In the genomic region with DNA sequence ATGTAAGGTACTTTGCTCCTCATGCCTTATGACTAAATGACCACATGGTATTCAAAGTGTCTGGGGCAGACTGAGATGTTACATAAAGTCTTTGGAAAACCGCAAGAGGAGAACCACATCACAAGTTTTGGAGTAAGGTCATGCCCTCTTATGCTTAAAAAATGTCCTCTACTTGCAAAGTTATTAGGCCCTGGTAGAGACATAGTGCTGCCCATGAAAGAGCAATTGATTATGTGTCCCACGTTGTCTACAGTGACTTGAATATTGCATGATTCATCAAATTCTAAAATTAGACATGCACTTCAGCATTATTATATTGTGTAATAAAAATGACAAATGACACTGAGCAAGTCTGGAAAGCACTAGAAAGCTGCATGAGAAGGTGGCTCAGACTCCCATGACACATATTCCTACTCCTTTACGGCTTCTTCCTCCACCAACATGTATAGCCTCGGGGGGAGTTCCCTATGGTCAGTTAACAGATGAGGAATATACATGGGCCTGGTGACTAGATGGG, we compare ENCODE assay signal across 14 cellular contexts.
DNase-seq lines count a peak whose midpoint lies in the region; ATAC-seq and TF ChIP-seq lines count a peak whose summit lies in the region.
"Had no signal": no experiment of that assay in that cellular context is flagged by ENCODE, and none has a peak within 500 bp of the region (broad histone marks: within the 10 kb centered on the region; RNA-seq: fewer than 3 reads in every experiment).

No MANE protein-coding gene starts in this region.

- H3K27me3 Mint-ChIP-seq in MCF 10A (ENCODE audit: insufficient read depth, unreplicated experiment) = no peaks in the 10 kb centered on the region

- intact Hi-C loops in MCF 10A (cut with micrococcal nuclease) (no loop called here), breast epithelium (cut with DNase I; ENCODE audit: low total_unique reads) (no loop called here), Right ventricle myocardium inferior (cut with DNase I) (no loop called here)

- no peaks in the 10 kb centered on the region for H3K4me1 Mint-ChIP-seq in MCF 10A (ENCODE audit: insufficient read depth, unreplicated experiment)

- H3K4me2 ChIP-seq in hepatocyte = no peak overlapping the region

- no peak for TF ChIP-seq CTCF in MCF 10A (IDR thresholded peaks at IDR 0.05; ENCODE audit: unreplicated experiment)
- no peak for TF ChIP-seq CTCF in breast epithelium (IDR thresholded peaks at IDR 0.05)
- TF ChIP-seq CTCF in fibroblast of villous mesenchyme (IDR thresholded peaks at IDR 0.05; ENCODE audit: insufficient read depth, low read depth, low read length) = no peak
- TF ChIP-seq CTCF in hepatocyte (IDR thresholded peaks at IDR 0.05; ENCODE audit: poor library complexity) = no peak

- H3K27ac ChIP-seq in breast epithelium (no peak overlapping the region), hepatocyte (no peak overlapping the region)
- H3K27ac ChIP-seq: 22Rv1, neutrophil, sigmoid colon had no signal

- H3K4me1 ChIP-seq in breast epithelium (no peaks in the 10 kb centered on the region), hepatocyte (ENCODE audit: insufficient read depth) (no peaks in the 10 kb centered on the region)
- H3K4me1 ChIP-seq: sigmoid colon had no signal

- H3K36me3 Mint-ChIP-seq in MCF 10A (ENCODE audit: insufficient read depth, unreplicated experiment) = no peaks in the 10 kb centered on the region

- WGBS in hepatocyte (ENCODE audit: low lambda C conversion rate, missing lambda C conversion rate) = 69% methylated on average over 4 of the region's 4 CpGs

- no peaks in the 10 kb centered on the region for H3K9me3 ChIP-seq in breast epithelium
- H3K9me3 ChIP-seq in hepatocyte (ENCODE audit: low read depth) = no peaks in the 10 kb centered on the region
- H3K9me3 ChIP-seq: neutrophil, sigmoid colon had no signal

- H3K27me3 ChIP-seq in breast epithelium (no peaks in the 10 kb centered on the region), hepatocyte (no peaks in the 10 kb centered on the region)
- H3K27me3 ChIP-seq: neutrophil, sigmoid colon had no signal

- no TSS peak for BruUV-seq in MCF 10A (replicated peaks; lab: Mats Ljungman, UMichigan)

- no peak overlapping the region for H2AFZ ChIP-seq in hepatocyte

- no peaks in the 10 kb centered on the region for H3K9me2 ChIP-seq in hepatocyte (replicated peaks; ENCODE audit: insufficient read depth)

- H3K4me3 ChIP-seq in breast epithelium = no peak overlapping the region
- no peak overlapping the region for H3K4me3 ChIP-seq in fibroblast of villous mesenchyme (ENCODE audit: low read depth, low read length)
- H3K4me3 ChIP-seq in hepatocyte = no peak overlapping the region
- H3K4me3 ChIP-seq: sigmoid colon had no signal

- H4K20me1 ChIP-seq in hepatocyte (ENCODE audit: insufficient read depth, poor library complexity, severe bottlenecking) = no peaks in the 10 kb centered on the region

- H3K4me3 Mint-ChIP-seq in MCF 10A (ENCODE audit: unreplicated experiment) = no peak overlapping the region

- no peak overlapping the region for H3K27ac Mint-ChIP-seq in MCF 10A (ENCODE audit: low read depth, unreplicated experiment)

- TF ChIP-seq POLR2A in breast epithelium (IDR thresholded peaks at IDR 0.05) = no peak

- H3K79me2 ChIP-seq in hepatocyte = no peaks in the 10 kb centered on the region

- CTCF ChIA-PET in MCF 10A (lab: Yijun Ruan, JAX) = no interaction called here

- no peak for ATAC-seq in Right ventricle myocardium inferior

- no peaks in the 10 kb centered on the region for H3K36me3 ChIP-seq in breast epithelium
- H3K36me3 ChIP-seq in hepatocyte (replicated peaks; ENCODE audit: insufficient read depth, low read depth) = no peaks in the 10 kb centered on the region
- H3K36me3 ChIP-seq: neutrophil, sigmoid colon had no signal

- peak; percentile 27 for DNase-seq in MCF 10A (ENCODE audit: unreplicated experiment)
- DNase-seq in breast epithelium (ENCODE audit: low spot score in 2 of 2) = no peak
- DNase-seq in RPMI7951 (ENCODE audit: low read depth) = peak; percentile 30
- peak; percentile 56 for DNase-seq in fibroblast of villous mesenchyme (ENCODE audit: low read depth)
- DNase-seq in HUDEP-2 (lab: John Stamatoyannopoulos, UW; ENCODE audit: unreplicated experiment in 76 of 76) = no peak
- DNase-seq in T-helper 1 cell = no peak
- DNase-seq in hepatocyte (ENCODE audit: low spot score) = no peak
- no peak for DNase-seq in Right ventricle myocardium inferior (ENCODE audit: missing footprints)
- DNase-seq: KBM-7, NCI-H187 treated with DMSO at 0.1 percent for 48 hours, sigmoid colon, SW 1271 had no signal

- POLR2A ChIA-PET in MCF 10A (lab: Yijun Ruan, JAX) = no interaction called here

- H3K9me3 Mint-ChIP-seq in MCF 10A (ENCODE audit: unreplicated experiment) = no peaks in the 10 kb centered on the region

Comparison
In these comparisons a context has a peak if more than half of its experiments do, and no peak if none do; other contexts are left out.
1. DNase-seq: peak in MCF 10A (single experiment), RPMI7951 (single experiment) and fibroblast of villous mesenchyme (single experiment); none in breast epithelium (0 of 2), HUDEP-2 (0 of 76), T-helper 1 cell (0 of 5), hepatocyte (single experiment) and Right ventricle myocardium inferior (single experiment).